12 cellular contexts compared by ENCODE assay signal in the genomic region with DNA sequence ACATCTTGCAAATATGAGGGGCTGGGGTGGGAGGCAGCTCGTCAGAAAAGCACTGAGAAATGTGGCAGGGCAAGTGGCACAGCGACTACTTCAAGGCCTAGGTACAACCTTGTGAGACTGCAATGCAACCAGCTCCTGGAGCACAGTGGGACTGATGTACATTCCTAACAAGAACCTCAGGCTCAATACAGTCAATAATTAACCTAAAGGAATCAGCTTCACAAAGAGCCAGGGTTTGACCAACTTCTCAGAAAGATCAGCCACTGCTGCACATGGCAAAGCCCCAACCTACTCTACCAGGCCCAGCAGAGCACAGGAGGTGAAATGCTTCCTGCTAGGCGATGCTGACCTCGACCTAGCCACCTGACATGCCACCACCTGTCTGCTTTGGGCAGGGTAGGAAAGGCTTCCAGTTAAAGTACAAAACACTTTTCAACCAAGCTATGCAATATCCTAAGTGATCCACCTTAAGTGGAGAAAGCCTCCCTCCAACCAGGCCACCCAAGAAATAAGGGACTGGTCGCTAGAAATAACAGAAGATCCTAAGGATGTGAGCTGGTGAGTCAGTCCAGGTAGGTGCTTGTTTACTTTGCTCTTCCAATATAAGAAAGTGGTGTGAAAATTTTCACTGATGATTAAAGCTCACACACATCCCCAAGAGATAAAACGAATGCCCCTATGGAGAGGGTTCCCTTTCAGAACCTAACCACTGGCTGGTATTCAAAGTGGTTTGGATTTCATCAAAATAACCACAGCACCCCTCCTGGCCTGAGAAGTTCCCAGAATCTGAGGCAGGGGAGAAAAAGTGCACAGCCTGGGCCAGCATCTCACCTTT. TPM values are rescaled to one million over a fixed set of nuclear protein-coding genes. Genes with fewer than 3 reads are reported as not detected.
DNase-seq lines count a peak whose midpoint lies in the region; ATAC-seq and TF ChIP-seq lines count a peak whose summit lies in the region.
"Had no signal": no experiment of that assay in that cellular context is flagged by ENCODE, and none has a peak within 500 bp of the region (broad histone marks: within the 10 kb centered on the region; RNA-seq: fewer than 3 reads in every experiment).

No MANE protein-coding gene starts in this region.

- no peak overlapping the region for H3K4me3 ChIP-seq in SK-N-SH (ENCODE audit: low read depth in 2 of 2, low read length in 1 of 2)
- H3K4me3 ChIP-seq in lower lobe of right lung, result peak overlapping the region; percentile 63
- peak overlapping the region in 1 of 2 donors; percentile 59 for H3K4me3 ChIP-seq in vagina
- H3K4me3 ChIP-seq: K562 had no signal

- no peak overlapping the region for H3K27ac Mint-ChIP-seq in central memory CD8-positive, alpha-beta T cell (ENCODE audit: low read depth)

- intact Hi-C loops in lower lobe of right lung (cut with DNase I), result no loop called here
- intact Hi-C loops in vagina (cut with DNase I), result no loop called here

- TF ChIP-seq CTCF in SK-N-SH (IDR thresholded peaks at IDR 0.05) (no peak), lower lobe of right lung (IDR thresholded peaks at IDR 0.05) (no peak), vagina (IDR thresholded peaks at IDR 0.05) (no peak)

- H3K27me3 ChIP-seq in SK-N-SH (ENCODE audit: insufficient read depth) (no peaks in the 10 kb centered on the region), lower lobe of right lung (ENCODE audit: low read depth) (peaks cover 76% of the 10 kb centered on the region), vagina (peaks cover 29% of the 10 kb centered on the region)

- H3K9me3 ChIP-seq in SK-N-SH (no peaks in the 10 kb centered on the region), lower lobe of right lung (no peaks in the 10 kb centered on the region), vagina (no peaks in the 10 kb centered on the region)

- H3K4me2 ChIP-seq in SK-N-SH, result 0 out of 2 replicates have a peak overlapping the region, but pooled peaks have one; percentile 77

- H3K4me1 ChIP-seq in SK-N-SH (ENCODE audit: control insufficient read depth in 1 of 2, insufficient read depth in 2 of 2, low read depth in 1 of 2, low read length in 1 of 2), result peaks cover 0 to 10% of the 10 kb centered on the region in 2 experiments; a peak in 2 of 4 replicates
- H3K4me1 ChIP-seq in lower lobe of right lung, result peaks cover 76% of the 10 kb centered on the region
- peaks cover 52% of the 10 kb centered on the region for H3K4me1 ChIP-seq in vagina

- no peak for TF ChIP-seq RAD21 in SK-N-SH (IDR thresholded peaks at IDR 0.05; ENCODE audit: low read length)

- peaks cover 3% of the 10 kb centered on the region for H3K36me3 Mint-ChIP-seq in central memory CD8-positive, alpha-beta T cell (ENCODE audit: insufficient read depth)

- no peaks in the 10 kb centered on the region for H4K20me1 ChIP-seq in SK-N-SH (ENCODE audit: insufficient read depth)

- DNase-seq in SK-N-SH (no peak), lower lobe of right lung (no peak), vagina (ENCODE audit: extremely low spot score in 2 of 2) (no peak), superior temporal gyrus (ENCODE audit: extremely low spot score) (no peak)
- DNase-seq in central memory CD8-positive, alpha-beta T cell (ENCODE audit: low spot score in 2 of 2), result no peak
- DNase-seq: activated CD4-positive, alpha-beta T cell treated with anti-CD3 and anti-CD28 coated beads for 1 hour; GF-D8 had no signal

- no peak overlapping the region for H2AFZ ChIP-seq in SK-N-SH (ENCODE audit: low read depth)

- no peak for TF ChIP-seq EP300 in SK-N-SH (IDR thresholded peaks at IDR 0.05; ENCODE audit: borderline replicate concordance in 1 of 2, low read depth in 1 of 2, low read length in 1 of 2)

- H3K36me3 ChIP-seq in SK-N-SH (replicated peaks in 1 of 2; ENCODE audit: control insufficient read depth in 1 of 2, insufficient read depth in 2 of 2, low read length in 1 of 2) (no peaks in the 10 kb centered on the region), lower lobe of right lung (no peaks in the 10 kb centered on the region), vagina (no peaks in the 10 kb centered on the region)

- H3K79me2 ChIP-seq in SK-N-SH (ENCODE audit: insufficient read depth), result peaks cover 16% of the 10 kb centered on the region; the same call in 1 of the 2 replicates

- peaks cover 23% of the 10 kb centered on the region for H3K4me1 Mint-ChIP-seq in central memory CD8-positive, alpha-beta T cell

- H3K9ac ChIP-seq in SK-N-SH, result no peak overlapping the region

- no peak for TF ChIP-seq POLR2A in vagina (IDR thresholded peaks at IDR 0.05)

- peaks cover 14% of the 10 kb centered on the region for H3F3A ChIP-seq in SK-N-SH (replicated peaks; ENCODE audit: insufficient read depth)

- no peaks in the 10 kb centered on the region for H3K9me2 ChIP-seq in SK-N-SH

- no peak overlapping the region for H3K27ac ChIP-seq in SK-N-SH (ENCODE audit: low read depth in 2 of 2, low read length in 1 of 2)
- no peak overlapping the region for H3K27ac ChIP-seq in lower lobe of right lung
- peak overlapping the region; percentile 88 for H3K27ac ChIP-seq in vagina

- WGBS in SK-N-SH (ENCODE audit: low lambda C conversion rate), result 81% methylated on average over 6 of the region's 6 CpGs

- H3K27me3 Mint-ChIP-seq in central memory CD8-positive, alpha-beta T cell, result peaks cover 92% of the 10 kb centered on the region

- no peak for ATAC-seq in SK-N-SH treated with all-trans-retinoic acid at 6 μM for 48 hours
- no peak for ATAC-seq in central memory CD8-positive, alpha-beta T cell (replicated peaks; ENCODE audit: extremely low read depth, poor library complexity, severe bottlenecking)
- no peak for ATAC-seq in lower lobe of right lung
- no peak for ATAC-seq in GM18517 (IDR thresholded peaks at IDR 0.05; ENCODE audit: unreplicated experiment)
- no peak for ATAC-seq in GM18498 (IDR thresholded peaks at IDR 0.05; ENCODE audit: unreplicated experiment)
- ATAC-seq: K562 had no signal

- H3K9me3 Mint-ChIP-seq in central memory CD8-positive, alpha-beta T cell, result no peaks in the 10 kb centered on the region

- POLR2A ChIA-PET in SK-N-SH (lab: Yijun Ruan, JAX), result no interaction called here

- H3K4me3 Mint-ChIP-seq in central memory CD8-positive, alpha-beta T cell, result peak overlapping the region; percentile 9

- CTCF ChIA-PET in SK-N-SH (lab: Yijun Ruan, JAX), result interaction anchor here (1.2 to 2.1 kb wide), 2 partner anchors 8 to 14 kb away, joined by 3 to 16 read pairs; no protein-coding TSS in a partner anchor

TF ChIP-seq in SK-N-SH, 30 proteins besides CTCF, POLR2A, EP300 and RAD21 (continues in another document):
- TF ChIP-seq MEF2A (IDR thresholded peaks at IDR 0.05; ENCODE audit: borderline replicate concordance, low read depth) (no peak), TAF1 (IDR thresholded peaks at IDR 0.05; ENCODE audit: borderline replicate concordance, low read depth, low read length) (no peak), RFX5 (IDR thresholded peaks at IDR 0.05; ENCODE audit: low read length) (no peak), SIN3A (IDR thresholded peaks at IDR 0.05; ENCODE audit: borderline replicate concordance, low read depth, low read length) (no peak), NFIC (IDR thresholded peaks at IDR 0.05; ENCODE audit: borderline replicate concordance) (no peak), GATA2 (CRISPR knock-in tag; IDR thresholded peaks at IDR 0.05) (no peak), TCF12 (IDR thresholded peaks at IDR 0.05) (no peak)
- TF ChIP-seq, protein P1, sequence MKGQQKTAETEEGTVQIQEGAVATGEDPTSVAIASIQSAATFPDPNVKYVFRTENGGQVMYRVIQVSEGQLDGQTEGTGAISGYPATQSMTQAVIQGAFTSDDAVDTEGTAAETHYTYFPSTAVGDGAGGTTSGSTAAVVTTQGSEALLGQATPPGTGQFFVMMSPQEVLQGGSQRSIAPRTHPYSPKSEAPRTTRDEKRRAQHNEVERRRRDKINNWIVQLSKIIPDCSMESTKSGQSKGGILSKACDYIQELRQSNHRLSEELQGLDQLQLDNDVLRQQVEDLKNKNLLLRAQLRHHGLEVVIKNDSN (IDR thresholded peaks at IDR 0.05; ENCODE audit: borderline replicate concordance, low read depth), result no peak

TF ChIP-seq in SK-N-SH treated with all-trans-retinoic acid at 6 μM for 48 hours, 23 proteins besides CTCF, POLR2A, EP300 and RAD21:
- no peak for TF ChIP-seq TOX (CRISPR knock-in tag; IDR thresholded peaks at IDR 0.05; ENCODE audit: borderline replicate concordance)
- TF ChIP-seq ZFP30 (CRISPR knock-in tag; IDR thresholded peaks at IDR 0.05), result no peak
- TF ChIP-seq, protein P2, sequence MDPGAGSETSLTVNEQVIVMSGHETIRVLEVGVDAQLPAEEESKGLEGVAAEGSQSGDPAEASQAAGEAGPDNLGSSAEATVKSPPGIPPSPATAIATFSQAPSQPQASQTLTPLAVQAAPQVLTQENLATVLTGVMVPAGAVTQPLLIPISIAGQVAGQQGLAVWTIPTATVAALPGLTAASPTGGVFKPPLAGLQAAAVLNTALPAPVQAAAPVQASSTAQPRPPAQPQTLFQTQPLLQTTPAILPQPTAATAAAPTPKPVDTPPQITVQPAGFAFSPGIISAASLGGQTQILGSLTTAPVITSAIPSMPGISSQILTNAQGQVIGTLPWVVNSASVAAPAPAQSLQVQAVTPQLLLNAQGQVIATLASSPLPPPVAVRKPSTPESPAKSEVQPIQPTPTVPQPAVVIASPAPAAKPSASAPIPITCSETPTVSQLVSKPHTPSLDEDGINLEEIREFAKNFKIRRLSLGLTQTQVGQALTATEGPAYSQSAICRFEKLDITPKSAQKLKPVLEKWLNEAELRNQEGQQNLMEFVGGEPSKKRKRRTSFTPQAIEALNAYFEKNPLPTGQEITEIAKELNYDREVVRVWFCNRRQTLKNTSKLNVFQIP (CRISPR knock-in tag; IDR thresholded peaks at IDR 0.05; ENCODE audit: borderline replicate concordance, low read depth), result no peak
- TF ChIP-seq ZC3H10 (CRISPR knock-in tag; IDR thresholded peaks at IDR 0.05), result no peak
- no peak for TF ChIP-seq TCF4 (CRISPR knock-in tag; IDR thresholded peaks at IDR 0.05; ENCODE audit: borderline replicate concordance)
- TF ChIP-seq PPARA (CRISPR knock-in tag; IDR thresholded peaks at IDR 0.05; ENCODE audit: borderline replicate concordance), result no peak
- TF ChIP-seq ARNTL (CRISPR knock-in tag; IDR thresholded peaks at IDR 0.05; ENCODE audit: borderline replicate concordance, low read depth), result no peak
- TF ChIP-seq ISL1 (CRISPR knock-in tag; IDR thresholded peaks at IDR 0.05), result no peak
TF ChIP-seq in SK-N-SH treated with all-trans-retinoic acid at 6 μM for 48 hours: peak in this region for 0.

RNA-seq across cellular contexts. Expression of a gene that starts 2.1 kb away (rescaled TPM):
- 7.0 and 11.0 TPM in 2 replicates for polyA plus RNA-seq in SK-N-SH (2012; rRNA removed)
- polyA plus RNA-seq in SK-N-SH (2012; cell fraction: cytosol; rRNA removed), result 4.2 and 5.7 TPM in 2 replicates
- 33.7 and 42.4 TPM in 2 replicates for polyA plus RNA-seq in SK-N-SH (2012; cell fraction: nucleus; rRNA removed)
- total RNA-seq in lower lobe of right lung (8.7 TPM), vagina (28.0 TPM)
- total RNA-seq: K562 had no signal
- polyA plus RNA-seq: AG04450, K562 had no signal
